Comparison of ENCODE assay signal across 8 cellular contexts in the genomic region with DNA sequence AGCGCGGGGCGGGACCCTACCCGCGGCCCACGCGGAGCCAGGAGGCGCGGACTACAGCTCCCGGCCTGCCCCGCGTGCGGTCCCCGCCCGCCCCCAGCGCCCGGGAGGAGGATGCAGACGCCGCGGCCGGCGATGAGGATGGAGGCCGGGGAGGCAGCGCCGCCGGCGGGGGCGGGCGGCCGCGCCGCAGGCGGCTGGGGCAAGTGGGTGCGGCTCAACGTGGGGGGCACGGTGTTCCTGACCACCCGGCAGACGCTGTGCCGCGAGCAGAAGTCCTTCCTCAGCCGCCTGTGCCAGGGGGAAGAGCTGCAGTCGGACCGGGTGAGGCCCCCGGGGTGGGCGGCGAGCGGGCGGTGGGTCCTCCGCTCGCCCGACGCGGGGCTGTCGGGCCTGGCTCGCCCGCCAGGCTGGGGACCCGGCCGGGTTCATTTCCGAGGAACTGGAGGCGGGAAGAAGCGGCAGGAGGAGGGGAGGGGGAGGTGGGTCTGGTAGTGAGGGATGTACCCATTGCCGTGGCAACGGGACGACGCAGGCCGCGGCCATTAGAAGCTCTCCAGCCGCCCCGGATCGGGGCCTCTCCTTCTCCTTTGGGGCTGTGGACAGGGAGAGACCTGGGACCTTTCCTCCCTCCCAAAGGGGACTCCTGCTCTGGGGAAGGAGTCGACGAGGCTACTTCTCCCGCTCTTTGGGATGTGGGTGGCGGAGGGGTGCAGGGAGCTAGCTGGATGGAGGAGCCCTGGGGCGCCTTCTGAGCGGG. TPM values are rescaled to one million over a fixed set of nuclear protein-coding genes. Genes with fewer than 3 reads are reported as not detected.
DNase-seq lines count a peak whose midpoint lies in the region; ATAC-seq and TF ChIP-seq lines count a peak whose summit lies in the region.

Gene KCTD17, plus strand, starts transcription at position 114 of the 757 bp plus-strand sequence. Its CDS starts 19 bp downstream, at position 133.

- CTCF ChIA-PET in CD8-positive, alpha-beta T cell (lab: Charles Lee): interaction anchor here (0.9 to 1.6 kb wide), 2 partner anchors 33 to 148 kb away, joined by 3 read pairs; partner anchors contain the start of gene TST

- H3K4me3 Mint-ChIP-seq in CD8-positive, alpha-beta T cell: peak within 1 kb of the TSS; percentile 84

- H3K27ac Mint-ChIP-seq in CD8-positive, alpha-beta T cell: no peak within 1 kb of the TSS

- no peaks in the 10 kb centered on the region for H3K36me3 ChIP-seq in CD8-positive, alpha-beta T cell (ENCODE audit: insufficient read depth, low read length)
- no peaks in the 10 kb centered on the region for H3K36me3 ChIP-seq in kidney epithelial cell (ENCODE audit: control insufficient read depth, insufficient read depth, low read length)

- H3K4me3 ChIP-seq in CD8-positive, alpha-beta T cell (ENCODE audit: low read depth, low read length): peak within 1 kb of the TSS; percentile 65
- H3K4me3 ChIP-seq in kidney epithelial cell (ENCODE audit: low read depth, low read length): peak within 1 kb of the TSS; percentile 73

- no peaks in the 10 kb centered on the region for H3K27me3 ChIP-seq in CD8-positive, alpha-beta T cell (ENCODE audit: insufficient read depth, low read length)
- H3K27me3 ChIP-seq in kidney epithelial cell (ENCODE audit: control insufficient read depth, insufficient read depth, low read length): no peaks in the 10 kb centered on the region

- TF ChIP-seq CTCF in CD8-positive, alpha-beta T cell (IDR thresholded peaks at IDR 0.05): no peak
- TF ChIP-seq CTCF in kidney epithelial cell (IDR thresholded peaks at IDR 0.05; ENCODE audit: insufficient read depth, low read length, poor library complexity, severe bottlenecking): no peak

- H3K9me3 Mint-ChIP-seq in CD8-positive, alpha-beta T cell: no peaks in the 10 kb centered on the region

- intact Hi-C loops in CD8-positive, alpha-beta T cell (cut with DNase I, micrococcal nuclease): loop anchor here in 1 of 2 experiments (1.0 to 10.0 kb wide), 4 partner anchors 74 to 277 kb away; partner anchors contain the start of gene IFT27

- peak within 1 kb of the TSS; percentile 37 for H3K27ac ChIP-seq in CD8-positive, alpha-beta T cell (ENCODE audit: low read depth, low read length)

- peaks cover 10% of the 10 kb centered on the region for H3K4me1 Mint-ChIP-seq in CD8-positive, alpha-beta T cell (ENCODE audit: low read depth)

- H3K27me3 Mint-ChIP-seq in CD8-positive, alpha-beta T cell (ENCODE audit: low read depth): no peaks in the 10 kb centered on the region

- POLR2A ChIA-PET in CD8-positive, alpha-beta T cell (lab: Charles Lee): interaction anchor here (1.4 kb wide), 2 partner anchors 96 to 142 kb away, joined by 3 to 5 read pairs; no protein-coding TSS in a partner anchor

- no peaks in the 10 kb centered on the region for H3K9me3 ChIP-seq in CD8-positive, alpha-beta T cell (ENCODE audit: low read length)

- peak; percentile 40 to 83 (median 65) for DNase-seq in CD8-positive, alpha-beta T cell
- DNase-seq in MV-4-11 (lab: John Stamatoyannopoulos, UW) (peak; percentile 36), cerebellar cortex (ENCODE audit: low spot score) (peak; percentile 42), kidney epithelial cell (ENCODE audit: low read depth) (no peak), NCI-H2107 treated with DMSO at 0.1 percent for 48 hours (lab: John Stamatoyannopoulos, UW; ENCODE audit: unreplicated experiment) (no peak)
- DNase-seq in activated CD4-positive, CD25-positive, alpha-beta regulatory T cell treated with anti-CD3 and anti-CD28 coated beads, Interleukin-2, amount 50 U/mL, for 72 hours: peak; percentile 80
- DNase-seq in stimulated activated CD4-positive, alpha-beta T cell treated with anti-CD3 and anti-CD28 coated beads, Interleukin-15, amount 100 ng/mL, for 24 hours: peak; percentile 89

- peaks cover 21% of the 10 kb centered on the region for H3K36me3 Mint-ChIP-seq in CD8-positive, alpha-beta T cell

- peaks cover 11% of the 10 kb centered on the region for H3K4me1 ChIP-seq in CD8-positive, alpha-beta T cell (ENCODE audit: insufficient read depth, low read length)

- ATAC-seq in CD8-positive, alpha-beta T cell: peak; percentile 100
- ATAC-seq in GM21423 (IDR thresholded peaks at IDR 0.05; ENCODE audit: unreplicated experiment): peak; percentile 77

RNA-seq across cellular contexts. Expression of gene KCTD17, which starts in this region (rescaled TPM):
- total RNA-seq in CD8-positive, alpha-beta T cell: 10 to 100 TPM; 18.6 to 22.8 TPM
- total RNA-seq in kidney epithelial cell: 32.9 and 35.3 TPM in 2 replicates

Comparison
In these comparisons a context has a peak if more than half of its experiments do, and no peak if none do; other contexts are left out.
1. DNase-seq: peak in CD8-positive, alpha-beta T cell (7 of 7), MV-4-11 (single experiment), activated CD4-positive, CD25-positive, alpha-beta regulatory T cell treated with anti-CD3 and anti-CD28 coated beads, Interleukin-2, amount 50 U/mL, for 72 hours (single experiment), cerebellar cortex (single experiment) and stimulated activated CD4-positive, alpha-beta T cell treated with anti-CD3 and anti-CD28 coated beads, Interleukin-15, amount 100 ng/mL, for 24 hours (single experiment); none in kidney epithelial cell (single experiment) and NCI-H2107 treated with DMSO at 0.1 percent for 48 hours (single experiment).